ENCODE assay signal across 8 cellular contexts in the genomic region with DNA sequence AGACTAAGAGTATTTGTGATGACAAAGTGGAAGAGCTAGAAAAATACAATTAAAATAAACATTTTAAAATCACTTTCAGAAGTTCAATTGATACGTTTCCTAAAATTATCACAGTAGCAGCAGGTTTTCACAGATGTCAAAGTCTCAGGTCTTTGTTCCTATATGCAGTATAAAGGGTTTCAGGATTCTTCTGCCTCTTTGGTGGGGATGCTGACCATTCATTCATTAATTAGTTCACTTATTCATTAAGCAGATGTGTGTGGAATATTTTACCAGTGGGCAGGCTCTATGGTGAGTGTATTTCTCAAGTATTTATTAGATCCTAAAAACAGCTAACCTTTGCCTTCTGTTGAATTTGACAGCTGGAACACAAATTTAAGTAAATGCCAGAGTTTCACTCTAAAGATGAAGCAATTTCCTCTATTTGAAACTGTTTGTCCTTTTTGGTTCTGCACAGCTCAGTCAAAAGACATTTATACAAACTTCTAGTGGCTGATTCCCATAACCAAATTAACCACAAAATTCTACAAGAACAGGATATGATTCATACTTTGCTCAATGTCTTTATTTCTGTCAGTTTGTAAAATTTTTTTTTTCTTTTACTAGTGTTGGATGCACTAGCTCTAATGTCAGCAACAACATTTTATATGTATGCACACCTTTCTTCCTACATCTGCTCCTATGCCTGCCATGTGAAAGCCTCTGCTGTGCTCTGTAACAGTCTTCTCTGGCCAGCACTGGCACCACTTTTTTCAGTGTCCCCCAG.
DNase-seq lines count a peak whose midpoint lies in the region; ATAC-seq and TF ChIP-seq lines count a peak whose summit lies in the region.

No MANE protein-coding gene starts in this region.

- H2AFZ ChIP-seq in smooth muscle cell (ENCODE audit: low read depth): no peak overlapping the region

- WGBS in smooth muscle cell (ENCODE audit: low lambda C conversion rate): 79% methylated on average over 1 of the region's 1 CpG

- H3K27me3 Mint-ChIP-seq in CD8-positive, alpha-beta memory T cell: no peaks in the 10 kb centered on the region

- H3K9me3 ChIP-seq in smooth muscle cell (replicated peaks; ENCODE audit: low read depth): no peaks in the 10 kb centered on the region
- no peaks in the 10 kb centered on the region for H3K9me3 ChIP-seq in CD8-positive, alpha-beta memory T cell (ENCODE audit: low read length)

- H3K4me1 ChIP-seq in smooth muscle cell (ENCODE audit: low read depth): peaks cover 13% of the 10 kb centered on the region
- H3K4me1 ChIP-seq in CD8-positive, alpha-beta memory T cell (ENCODE audit: insufficient read depth, low read length): no peaks in the 10 kb centered on the region

- peaks cover 2 to 10% (median 6%) of the 10 kb centered on the region in 5 donors for H3K9me3 Mint-ChIP-seq in CD8-positive, alpha-beta memory T cell

- no peak overlapping the region for H3K4me3 ChIP-seq in smooth muscle cell
- H3K4me3 ChIP-seq in CD8-positive, alpha-beta memory T cell (ENCODE audit: low read length): no peak overlapping the region

- no peaks in the 10 kb centered on the region for H3F3A ChIP-seq in smooth muscle cell (ENCODE audit: low read depth)

- peak overlapping the region; percentile 45 for H3K4me2 ChIP-seq in smooth muscle cell

- no peak overlapping the region for H3K4me3 Mint-ChIP-seq in CD8-positive, alpha-beta memory T cell

- H3K36me3 Mint-ChIP-seq in CD8-positive, alpha-beta memory T cell: no peaks in the 10 kb centered on the region

- CTCF ChIA-PET in CD8-positive, alpha-beta memory T cell (lab: Charles Lee): no interaction called here

- no peak for TF ChIP-seq CTCF in smooth muscle cell (IDR thresholded peaks at IDR 0.05; ENCODE audit: borderline replicate concordance, insufficient read depth, poor library complexity, severe bottlenecking)

- H4K20me1 ChIP-seq in smooth muscle cell (ENCODE audit: low read depth): no peaks in the 10 kb centered on the region

- intact Hi-C loops in left colon (cut with DNase I, micrococcal nuclease): no loop called here

- peak overlapping the region; percentile 84 for H3K27ac ChIP-seq in smooth muscle cell (ENCODE audit: low read depth)
- no peak overlapping the region for H3K27ac ChIP-seq in CD8-positive, alpha-beta memory T cell (ENCODE audit: low read depth, low read length)

- DNase-seq in NCI-H226: peak; percentile 73
- peak; percentile 89 for DNase-seq in dedifferentiated amniotic fluid mesenchymal stem cell (ENCODE audit: extremely low spot score)
- DNase-seq in smooth muscle cell (lab: John Stamatoyannopoulos, UW; ENCODE audit: unreplicated experiment): no peak
- no peak for DNase-seq in NCI-H345 treated with DMSO at 0.1 percent for 48 hours (lab: John Stamatoyannopoulos, UW; ENCODE audit: unreplicated experiment)
- no peak for DNase-seq in CD8-positive, alpha-beta memory T cell
- no peak for DNase-seq in left colon
- no peak for DNase-seq in OCI-M2 (lab: John Stamatoyannopoulos, UW; ENCODE audit: unreplicated experiment)

- H3K9ac ChIP-seq in smooth muscle cell (ENCODE audit: low read depth): no peak overlapping the region

- H3K36me3 ChIP-seq in smooth muscle cell (ENCODE audit: low read depth): no peaks in the 10 kb centered on the region
- H3K36me3 ChIP-seq in CD8-positive, alpha-beta memory T cell (ENCODE audit: insufficient read depth, low read length): no peaks in the 10 kb centered on the region

- no peaks in the 10 kb centered on the region for H3K27me3 ChIP-seq in smooth muscle cell (ENCODE audit: low read depth)
- no peaks in the 10 kb centered on the region for H3K27me3 ChIP-seq in CD8-positive, alpha-beta memory T cell (ENCODE audit: insufficient read depth, low read length, poor library complexity, severe bottlenecking)

- no peaks in the 10 kb centered on the region for H3K79me2 ChIP-seq in smooth muscle cell (ENCODE audit: low read depth)

- H3K4me1 Mint-ChIP-seq in CD8-positive, alpha-beta memory T cell: no peaks in the 10 kb centered on the region

- POLR2A ChIA-PET in CD8-positive, alpha-beta memory T cell (lab: Charles Lee): no interaction called here

- peak; percentile 54 for ATAC-seq in GM21526 (IDR thresholded peaks at IDR 0.05; ENCODE audit: low FRiP score, unreplicated experiment)
- ATAC-seq in left colon: no peak

- H3K27ac Mint-ChIP-seq in CD8-positive, alpha-beta memory T cell: no peak overlapping the region

Comparison
In these comparisons a context has a peak if more than half of its experiments do, and no peak if none do; other contexts are left out.
1. DNase-seq: peak in NCI-H226 (single experiment) and dedifferentiated amniotic fluid mesenchymal stem cell (single experiment); none in smooth muscle cell (single experiment), NCI-H345 treated with DMSO at 0.1 percent for 48 hours (single experiment), CD8-positive, alpha-beta memory T cell (0 of 5), left colon (0 of 2) and OCI-M2 (single experiment).